ENCODE assay signal across 17 cellular contexts in the genomic region with DNA sequence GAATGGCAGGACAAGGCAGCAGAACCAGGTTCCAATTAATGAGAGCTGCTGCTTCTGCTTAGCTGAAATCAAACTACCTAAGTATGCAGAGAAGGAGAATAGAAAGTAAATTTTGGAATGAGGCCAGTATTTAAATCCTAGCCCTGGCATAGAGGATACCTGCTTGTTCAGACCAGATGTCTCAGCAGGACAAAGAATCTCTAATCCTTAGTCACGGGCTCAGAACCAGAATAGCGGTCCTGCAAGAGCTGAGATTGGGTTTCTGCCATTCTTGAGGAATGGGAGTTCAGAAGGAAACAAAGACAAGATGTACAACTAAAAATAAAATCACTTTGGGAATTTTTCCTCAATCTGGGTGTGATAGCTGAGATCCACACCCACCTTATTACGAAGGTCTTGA.
DNase-seq lines count a peak whose midpoint lies in the region.
"Had no signal": no experiment of that assay in that cellular context is flagged by ENCODE, and none has a peak within 500 bp of the region (broad histone marks: within the 10 kb centered on the region; RNA-seq: fewer than 3 reads in every experiment).

No MANE protein-coding gene starts in this region.

- peak; percentile 63 for DNase-seq in NCI-H82 (lab: John Stamatoyannopoulos, UW)
- no peak for DNase-seq in NCI-H82 treated with DMSO at 0.1 percent for 48 hours (lab: John Stamatoyannopoulos, UW; ENCODE audit: unreplicated experiment)
- DNase-seq in DMS 273 treated with DMSO at 0.1 percent for 48 hours (lab: John Stamatoyannopoulos, UW): peak; percentile 10
- peak; percentile 38 to 78 for DNase-seq in NCI-H524 (lab: John Stamatoyannopoulos, UW)
- peak; percentile 78 for DNase-seq in cerebellum (ENCODE audit: low spot score)
- no peak for DNase-seq in SJCRH30
- no peak for DNase-seq in GF-D8 (lab: John Stamatoyannopoulos, UW)
- DNase-seq: ACHN; BE2C; CD4-positive, CD25-positive, alpha-beta regulatory T cell; CD8-positive, alpha-beta memory T cell; COR-L47; GDM1; GOT3; H7; HFFc6; KBM-7 had no signal

- H3K27me3 ChIP-seq in SJCRH30: no peaks in the 10 kb centered on the region
- H3K27me3 ChIP-seq: BE2C had no signal

- H3K36me3 ChIP-seq in SJCRH30: no peaks in the 10 kb centered on the region
- H3K36me3 ChIP-seq: BE2C had no signal

- no peak overlapping the region for H3K27ac ChIP-seq in SJCRH30

- no peaks in the 10 kb centered on the region for H3K4me1 ChIP-seq in SJCRH30
- H3K4me1 ChIP-seq: BE2C had no signal

- H3K9me3 ChIP-seq in SJCRH30 (replicated peaks): no peaks in the 10 kb centered on the region
- H3K9me3 ChIP-seq: BE2C had no signal

- H3K4me3 ChIP-seq in SJCRH30: no peak overlapping the region

Comparison
In these comparisons a context has a peak if more than half of its experiments do, and no peak if none do; other contexts are left out.
1. DNase-seq: peak in NCI-H82 (single experiment), DMS 273 treated with DMSO at 0.1 percent for 48 hours (single experiment), NCI-H524 (2 of 2) and cerebellum (single experiment); none in NCI-H82 treated with DMSO at 0.1 percent for 48 hours (single experiment), SJCRH30 (0 of 2) and GF-D8 (single experiment).